13 cellular contexts compared by ENCODE assay signal in the genomic region with DNA sequence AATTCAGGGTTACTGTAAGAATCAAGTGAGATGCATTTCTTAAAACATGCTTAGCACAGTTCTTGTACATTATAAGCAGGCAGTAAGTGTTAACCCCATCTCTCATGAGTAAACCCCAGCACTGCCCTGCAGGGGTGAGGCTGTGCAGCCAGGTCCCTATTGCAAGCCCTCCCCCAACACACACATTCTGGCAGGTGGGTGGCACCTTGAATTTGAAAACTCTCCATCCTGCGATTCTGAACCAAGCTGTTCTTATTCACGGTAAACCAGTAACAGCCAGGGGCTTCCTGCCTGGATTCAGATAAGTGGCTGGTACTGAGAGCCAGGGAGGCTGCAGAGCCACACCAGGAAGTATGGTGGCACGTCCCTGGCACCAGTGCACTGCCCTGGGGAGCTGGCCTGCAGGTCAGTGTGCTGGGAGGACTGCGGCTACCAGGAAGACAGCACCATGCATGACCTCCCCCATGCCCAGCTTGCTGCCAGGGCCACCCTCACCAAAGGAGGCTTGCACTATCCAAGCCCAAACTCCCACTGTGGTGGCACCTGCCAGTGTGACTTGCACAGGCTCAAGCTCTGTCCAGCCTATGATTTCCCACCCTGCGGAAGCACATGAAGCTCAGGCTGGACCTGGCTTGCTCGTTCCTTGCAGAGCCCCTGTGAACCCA.
DNase-seq lines count a peak whose midpoint lies in the region; ATAC-seq lines count a peak whose summit lies in the region.
"Had no signal": no experiment of that assay in that cellular context is flagged by ENCODE, and none has a peak within 500 bp of the region (broad histone marks: within the 10 kb centered on the region; RNA-seq: fewer than 3 reads in every experiment).

No MANE protein-coding gene starts in this region.

- peaks cover 71% of the 10 kb centered on the region for H3K36me3 Mint-ChIP-seq in stimulated activated naive CD8-positive, alpha-beta T cell treated with anti-CD3 and anti-CD28 coated beads, Interleukin-15, Interleukin-2, amounts not matched to agents 100 ng/mL and 50 ng/mL, for 24 hours (ENCODE audit: low read depth)
- H3K36me3 Mint-ChIP-seq in T-helper 2 cell treated with Interferon-gamma antibody and Interleukin-4, amounts not matched to agents 5 μg/mL and 100 μg/mL, for 36 hours (ENCODE audit: low read depth), result peaks cover 26% of the 10 kb centered on the region

- H3K27me3 Mint-ChIP-seq in stimulated activated naive CD8-positive, alpha-beta T cell treated with anti-CD3 and anti-CD28 coated beads, Interleukin-15, Interleukin-2, amounts not matched to agents 100 ng/mL and 50 ng/mL, for 24 hours, result no peaks in the 10 kb centered on the region
- no peaks in the 10 kb centered on the region for H3K27me3 Mint-ChIP-seq in T-helper 2 cell treated with Interferon-gamma antibody and Interleukin-4, amounts not matched to agents 5 μg/mL and 100 μg/mL, for 36 hours (ENCODE audit: low read depth)

- peak overlapping the region; percentile 97 for H3K4me3 Mint-ChIP-seq in stimulated activated naive CD8-positive, alpha-beta T cell treated with anti-CD3 and anti-CD28 coated beads, Interleukin-15, Interleukin-2, amounts not matched to agents 100 ng/mL and 50 ng/mL, for 24 hours
- peak overlapping the region; percentile 90 for H3K4me3 Mint-ChIP-seq in T-helper 2 cell treated with Interferon-gamma antibody and Interleukin-4, amounts not matched to agents 5 μg/mL and 100 μg/mL, for 36 hours

- peak overlapping the region; percentile 4 for H3K27ac Mint-ChIP-seq in stimulated activated naive CD8-positive, alpha-beta T cell treated with anti-CD3 and anti-CD28 coated beads, Interleukin-15, Interleukin-2, amounts not matched to agents 100 ng/mL and 50 ng/mL, for 24 hours
- peak overlapping the region; percentile 96 for H3K27ac Mint-ChIP-seq in T-helper 2 cell treated with Interferon-gamma antibody and Interleukin-4, amounts not matched to agents 5 μg/mL and 100 μg/mL, for 36 hours

- DNase-seq in stimulated activated naive CD8-positive, alpha-beta T cell treated with anti-CD3 and anti-CD28 coated beads, Interleukin-15, Interleukin-2, amounts not matched to agents 100 U/mL and 50 U/mL, for 24 hours, result no peak
- no peak for DNase-seq in T-helper 2 cell treated with Interferon-gamma antibody and Interleukin-4, amounts not matched to agents 5 μg/mL and 100 μg/mL, for 36 hours (ENCODE audit: low spot score)
- peak; percentile 48 for DNase-seq in islet precursor cell
- no peak for DNase-seq in activated effector memory CD4-positive, alpha-beta T cell treated with anti-CD3 and anti-CD28 coated beads, Interleukin-2, amount 50 U/mL, for 16 hours
- DNase-seq: activated CD4-positive, CD25-positive, alpha-beta regulatory T cell treated with anti-CD3 and anti-CD28 coated beads, Interleukin-2, amount 50 U/mL, for 72 hours; amniotic stem cell; foreskin fibroblast; NCI-H1694; NCI-H774 had no signal

- peaks cover 4% of the 10 kb centered on the region for H3K9me3 Mint-ChIP-seq in stimulated activated naive CD8-positive, alpha-beta T cell treated with anti-CD3 and anti-CD28 coated beads, Interleukin-15, Interleukin-2, amounts not matched to agents 100 ng/mL and 50 ng/mL, for 24 hours
- peaks cover 7% of the 10 kb centered on the region for H3K9me3 Mint-ChIP-seq in T-helper 2 cell treated with Interferon-gamma antibody and Interleukin-4, amounts not matched to agents 5 μg/mL and 100 μg/mL, for 36 hours

- ATAC-seq in stimulated activated naive CD8-positive, alpha-beta T cell treated with anti-CD3 and anti-CD28 coated beads, Interleukin-15, Interleukin-2, amounts not matched to agents 100 U/mL and 50 U/mL, for 24 hours, result no peak
- ATAC-seq in GM21723 (IDR thresholded peaks at IDR 0.05; ENCODE audit: unreplicated experiment), result no peak
- no peak for ATAC-seq in HG03565 (IDR thresholded peaks at IDR 0.05; ENCODE audit: unreplicated experiment)
- ATAC-seq: HepG2 had no signal

- peaks cover 91% of the 10 kb centered on the region for H3K4me1 Mint-ChIP-seq in stimulated activated naive CD8-positive, alpha-beta T cell treated with anti-CD3 and anti-CD28 coated beads, Interleukin-15, Interleukin-2, amounts not matched to agents 100 ng/mL and 50 ng/mL, for 24 hours (ENCODE audit: low read depth)
- H3K4me1 Mint-ChIP-seq in T-helper 2 cell treated with Interferon-gamma antibody and Interleukin-4, amounts not matched to agents 5 μg/mL and 100 μg/mL, for 36 hours (ENCODE audit: low read depth), result peaks cover 62% of the 10 kb centered on the region
